ENCODE assay signal across 8 cellular contexts in the genomic region with DNA sequence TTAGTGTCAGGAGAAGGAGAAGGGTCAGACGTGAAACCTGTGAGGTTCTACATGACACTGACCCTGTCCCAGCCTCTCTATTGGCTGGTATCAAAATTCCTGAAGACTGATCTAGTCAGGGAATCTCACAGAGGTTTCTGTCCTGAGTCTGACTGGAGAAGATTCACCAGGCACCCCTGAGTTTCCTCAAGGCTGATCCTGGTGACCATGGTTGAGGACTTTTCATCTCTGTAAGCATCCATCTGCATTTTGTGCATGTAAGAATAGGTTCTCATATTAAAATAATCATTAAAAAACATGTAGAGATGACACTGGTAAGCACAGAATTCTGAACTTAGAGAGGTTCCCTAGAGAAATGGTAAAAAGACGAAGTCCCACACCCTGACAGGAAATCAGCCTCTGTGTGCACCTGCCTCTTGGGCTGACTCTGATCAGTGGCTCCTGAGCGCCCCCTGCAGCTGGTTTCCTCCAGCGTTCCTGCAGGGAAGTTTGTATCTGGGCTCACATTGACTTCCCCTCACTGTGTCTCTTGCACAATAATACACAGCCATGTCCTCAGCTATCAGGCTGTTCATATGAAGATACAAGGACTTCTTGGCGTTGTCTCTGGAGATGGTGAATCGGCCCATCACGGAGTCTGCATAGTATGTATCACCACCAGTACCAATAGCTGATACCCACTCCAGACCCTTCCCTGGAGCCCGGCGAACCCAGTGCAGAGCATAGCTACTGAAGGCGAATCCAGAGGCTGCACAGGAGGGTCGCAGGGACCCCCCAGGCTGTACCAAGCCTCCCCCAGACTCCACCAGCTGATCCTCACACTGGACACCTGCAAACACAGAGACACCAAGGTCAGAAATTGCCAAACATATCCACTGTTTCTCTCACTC.
A peak's percentile ranks its signal among the peaks of the same experiment; 100 is the strongest.
DNase-seq lines count a peak whose midpoint lies in the region; ATAC-seq and TF ChIP-seq lines count a peak whose summit lies in the region.

No MANE protein-coding gene starts in this region.

- H3K27me3 ChIP-seq in MM.1S (replicated peaks; ENCODE audit: insufficient read depth, low read length) (no peaks in the 10 kb centered on the region), mesenchymal stem cell (ENCODE audit: control insufficient read depth in 1 of 2, insufficient read depth in 1 of 2, low read length in 2 of 2) (no peaks in the 10 kb centered on the region)

- H4K91ac ChIP-seq in mesenchymal stem cell (ENCODE audit: low read length) = no peak overlapping the region

- H3K36me3 ChIP-seq in MM.1S (replicated peaks; ENCODE audit: insufficient read depth, low read length) (no peaks in the 10 kb centered on the region), mesenchymal stem cell (ENCODE audit: control insufficient read depth in 1 of 2, insufficient read depth in 2 of 2, low read depth in 1 of 2, low read length in 2 of 2) (no peaks in the 10 kb centered on the region)

- intact Hi-C loops in posterior vena cava (cut with DNase I) = no loop called here

- no peak overlapping the region for H3K4ac ChIP-seq in mesenchymal stem cell (ENCODE audit: low read depth in 1 of 2, low read length in 2 of 2)

- H3K36me3 Mint-ChIP-seq in activated CD8-positive, alpha-beta T cell treated with anti-CD3 and anti-CD28 coated beads, Interleukin-2, amount 10 ng/mL, durations not matched to agents 7 days and 5 days (ENCODE audit: low read depth) = no peaks in the 10 kb centered on the region
- no peaks in the 10 kb centered on the region for H3K36me3 Mint-ChIP-seq in naive B cell

- H3K4me3 ChIP-seq in MM.1S (ENCODE audit: low read length) (no peak overlapping the region), mesenchymal stem cell (ENCODE audit: insufficient read depth in 1 of 2, low read depth in 1 of 2, low read length in 2 of 2) (no peak overlapping the region)

- H2BK15ac ChIP-seq in mesenchymal stem cell (ENCODE audit: low read depth, poor library complexity, severe bottlenecking) = no peak overlapping the region

- DNase-seq in MM.1S (peak; percentile 62), naive B cell (peak; percentile 79), mesenchymal stem cell (no peak), KG1 (lab: John Stamatoyannopoulos, UW) (no peak), posterior vena cava (ENCODE audit: low spot score) (no peak), hippocampal formation (lab: John Stamatoyannopoulos, UW) (no peak)
- peak; percentile 91 for DNase-seq in activated CD8-positive, alpha-beta T cell treated with anti-CD3 and anti-CD28 coated beads, Interleukin-2, amount 10 ng/mL, durations not matched to agents 7 days and 5 days

- POLR2A ChIA-PET in activated CD8-positive, alpha-beta T cell treated with anti-CD3 and anti-CD28 coated beads, Interleukin-2, amount 10 ng/mL, durations not matched to agents 7 days and 5 days (lab: Charles Lee) = no interaction called here

- H2BK5ac ChIP-seq in mesenchymal stem cell (ENCODE audit: low read depth, low read length, poor library complexity, severe bottlenecking) = no peak overlapping the region

- TF ChIP-seq CTCF in C4-2B (conservative IDR thresholded peaks at IDR 0.05) (peak; percentile 71), MM.1S (IDR thresholded peaks at IDR 0.05; ENCODE audit: low read length) (peak; percentile 49)

- peaks cover 34% of the 10 kb centered on the region for H3K27me3 Mint-ChIP-seq in activated CD8-positive, alpha-beta T cell treated with anti-CD3 and anti-CD28 coated beads, Interleukin-2, amount 10 ng/mL, durations not matched to agents 7 days and 5 days (ENCODE audit: low read depth)
- H3K27me3 Mint-ChIP-seq in naive B cell = peaks cover 0 to 5% (median 4%) of the 10 kb centered on the region in 3 donors

- H3K9ac ChIP-seq in MM.1S (ENCODE audit: low read length) = no peak overlapping the region
- H3K9ac ChIP-seq in mesenchymal stem cell (ENCODE audit: low read length) = no peak overlapping the region

- WGBS in mesenchymal stem cell = 57% methylated on average over 11 of the region's 11 CpGs

- peaks cover 14% of the 10 kb centered on the region for H3K4me1 Mint-ChIP-seq in activated CD8-positive, alpha-beta T cell treated with anti-CD3 and anti-CD28 coated beads, Interleukin-2, amount 10 ng/mL, durations not matched to agents 7 days and 5 days (ENCODE audit: low read depth)
- H3K4me1 Mint-ChIP-seq in naive B cell = peaks cover 12 to 15% (median 15%) of the 10 kb centered on the region in 3 donors

- H2AFZ ChIP-seq in MM.1S (ENCODE audit: low read length) (no peak overlapping the region), mesenchymal stem cell (ENCODE audit: low read depth, low read length) (no peak overlapping the region)

- H3K18ac ChIP-seq in mesenchymal stem cell (ENCODE audit: low read depth in 1 of 2, low read length in 2 of 2) = no peak overlapping the region

- no peak overlapping the region for H2BK120ac ChIP-seq in mesenchymal stem cell (ENCODE audit: low read depth, low read length)

- no peak overlapping the region for H4K8ac ChIP-seq in mesenchymal stem cell (ENCODE audit: low read length)

- H2AK5ac ChIP-seq in mesenchymal stem cell (ENCODE audit: low read length, severe bottlenecking) = no peak overlapping the region

- H3K27ac ChIP-seq in C4-2B (no peak overlapping the region), MM.1S (ENCODE audit: low read length) (no peak overlapping the region), mesenchymal stem cell (ENCODE audit: low read length, poor library complexity, severe bottlenecking) (no peak overlapping the region)

- H4K20me1 ChIP-seq in MM.1S (ENCODE audit: insufficient read depth, low read length) = no peaks in the 10 kb centered on the region

- no peak overlapping the region for H3K27ac Mint-ChIP-seq in activated CD8-positive, alpha-beta T cell treated with anti-CD3 and anti-CD28 coated beads, Interleukin-2, amount 10 ng/mL, durations not matched to agents 7 days and 5 days
- H3K27ac Mint-ChIP-seq in naive B cell = peak overlapping the region in 1 of 6 donors; percentile 42

- no peaks in the 10 kb centered on the region for H3K9me2 ChIP-seq in MM.1S (replicated peaks; ENCODE audit: insufficient read depth, low read length)

- H3K23ac ChIP-seq in mesenchymal stem cell (ENCODE audit: low read length in 2 of 2) = no peak overlapping the region

- H3K9me3 Mint-ChIP-seq in activated CD8-positive, alpha-beta T cell treated with anti-CD3 and anti-CD28 coated beads, Interleukin-2, amount 10 ng/mL, durations not matched to agents 7 days and 5 days (ENCODE audit: insufficient read depth) = no peaks in the 10 kb centered on the region
- H3K9me3 Mint-ChIP-seq in naive B cell = no peaks in the 10 kb centered on the region

- H3K79me2 ChIP-seq in MM.1S (ENCODE audit: low read length) = no peaks in the 10 kb centered on the region

- H3K9me3 ChIP-seq in MM.1S (replicated peaks; ENCODE audit: insufficient read depth, low read length) = no peaks in the 10 kb centered on the region
- no peaks in the 10 kb centered on the region for H3K9me3 ChIP-seq in mesenchymal stem cell (ENCODE audit: control insufficient read depth, low read length)

- ATAC-seq in activated CD8-positive, alpha-beta T cell treated with anti-CD3 and anti-CD28 coated beads, Interleukin-2, amount 10 ng/mL, durations not matched to agents 7 days and 5 days = peak; percentile 81
- ATAC-seq in naive B cell (ENCODE audit: low read depth in 2 of 2) = peak; percentile 95 to 97

- no peaks in the 10 kb centered on the region for H3K79me1 ChIP-seq in mesenchymal stem cell (replicated peaks; ENCODE audit: low read length, poor library complexity, severe bottlenecking)

- CTCF ChIA-PET in activated CD8-positive, alpha-beta T cell treated with anti-CD3 and anti-CD28 coated beads, Interleukin-2, amount 10 ng/mL, durations not matched to agents 7 days and 5 days (lab: Charles Lee) = interaction anchor here (0.8 to 10.4 kb wide), 21 partner anchors 9 to 210 kb away, joined by 3 to 84 read pairs (median 4); no protein-coding TSS in a partner anchor

- no peaks in the 10 kb centered on the region for H3F3A ChIP-seq in MM.1S (ENCODE audit: insufficient read depth, low read length)

- no peak overlapping the region for H3K14ac ChIP-seq in mesenchymal stem cell (ENCODE audit: low read length in 2 of 2)

- no peak overlapping the region for H2BK12ac ChIP-seq in mesenchymal stem cell (ENCODE audit: low read length in 2 of 2)

- H3K4me1 ChIP-seq in MM.1S (ENCODE audit: low read length) = no peaks in the 10 kb centered on the region
- no peaks in the 10 kb centered on the region for H3K4me1 ChIP-seq in mesenchymal stem cell (ENCODE audit: control insufficient read depth, insufficient read depth, low read depth, low read length)

- no peak overlapping the region for H3K4me3 Mint-ChIP-seq in activated CD8-positive, alpha-beta T cell treated with anti-CD3 and anti-CD28 coated beads, Interleukin-2, amount 10 ng/mL, durations not matched to agents 7 days and 5 days
- peak overlapping the region in 5 of 8 donors; percentile 43 to 84 (median 73) for H3K4me3 Mint-ChIP-seq in naive B cell

- H3K4me2 ChIP-seq in MM.1S (ENCODE audit: low read depth, low read length) = no peak overlapping the region
- no peak overlapping the region for H3K4me2 ChIP-seq in mesenchymal stem cell (ENCODE audit: low read length, poor library complexity, severe bottlenecking)

Comparison
In these comparisons a context has a peak if more than half of its experiments do, and no peak if none do; other contexts are left out.
1. DNase-seq: peak in MM.1S (single experiment), activated CD8-positive, alpha-beta T cell treated with anti-CD3 and anti-CD28 coated beads, Interleukin-2, amount 10 ng/mL, durations not matched to agents 7 days and 5 days (single experiment) and naive B cell (single experiment); none in mesenchymal stem cell (single experiment), KG1 (single experiment), posterior vena cava (single experiment) and hippocampal formation (0 of 2).